In the genomic region with DNA sequence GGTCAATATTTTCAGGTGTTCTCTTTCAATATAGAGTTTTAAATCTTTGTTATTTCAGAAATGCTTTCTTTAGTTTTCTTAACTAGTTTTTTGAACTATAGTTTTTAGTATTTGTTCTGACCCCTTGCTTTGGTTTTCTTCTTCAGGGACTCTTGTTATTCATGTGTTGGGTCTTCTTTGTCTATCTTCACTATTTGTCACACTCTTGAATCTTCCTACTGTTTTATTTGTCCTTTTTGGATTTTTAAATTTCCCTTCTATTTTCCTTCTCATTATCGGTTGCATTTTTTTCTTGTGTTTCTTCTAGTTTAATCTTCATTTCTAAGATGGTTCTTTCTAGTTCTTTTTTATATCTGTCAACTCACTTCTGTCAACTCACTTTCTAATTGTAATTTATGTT, we compare ENCODE assay signal across 11 cellular contexts. TPM values are rescaled to one million over a fixed set of nuclear protein-coding genes. Genes with fewer than 3 reads are reported as not detected.
"Had no signal": no experiment of that assay in that cellular context is flagged by ENCODE, and none has a peak within 500 bp of the region (broad histone marks: within the 10 kb centered on the region; RNA-seq: fewer than 3 reads in every experiment).

No MANE protein-coding gene starts in this region.

- ATAC-seq: HepG2, K562 had no signal

- DNase-seq: IMR-90, KBM-7, KG1 had no signal

- H3K4me3 ChIP-seq: K562 had no signal

- H3K9ac ChIP-seq: KMS-11 had no signal

- H3K27ac ChIP-seq: HL-60, KMS-11 had no signal

- H3K4me2 ChIP-seq: KMS-11 had no signal

- FAIRE-seq: HepG2, HTR-8/SVneo, K562 had no signal

RNA-seq across cellular contexts. Expression of a gene that starts 42.2 kb away (rescaled TPM):
- total RNA-seq: HepG2, HT-29, HT1080, IMR-90, K562 had no signal
- polyA plus RNA-seq: HepG2, IgD-negative memory B cell, IMR-90, K562 had no signal
